In the genomic region with DNA sequence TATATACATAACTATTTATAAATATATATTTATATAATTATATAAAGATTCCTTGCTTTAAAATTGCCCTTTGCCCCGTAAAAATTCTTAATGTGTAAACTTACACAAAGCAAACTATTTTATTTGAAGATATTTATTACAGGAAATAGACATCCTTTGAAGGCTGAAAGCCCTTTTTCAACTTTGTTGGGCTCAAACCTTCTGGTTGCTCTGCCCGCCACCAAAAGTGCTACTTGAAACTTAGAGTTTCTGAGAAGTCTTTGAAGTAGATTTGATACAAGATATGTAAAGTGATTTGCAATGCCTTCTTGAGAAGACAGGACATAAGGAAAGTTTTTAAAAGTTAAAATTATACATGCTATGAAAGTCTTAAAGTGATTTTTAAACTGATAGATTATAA, we compare ENCODE assay signal across 18 cellular contexts.
"Had no signal": no experiment of that assay in that cellular context is flagged by ENCODE, and none has a peak within 500 bp of the region (broad histone marks: within the 10 kb centered on the region; RNA-seq: fewer than 3 reads in every experiment).

No MANE protein-coding gene starts in this region.

- H3K9me3 Mint-ChIP-seq: natural killer cell treated with Interleukin-12 subunit alpha and Interleukin-12 subunit beta and Interleukin-15 and Interleukin-18, amount 100 ng/mL, for 72 hours; type B pancreatic cell; WTC11 had no signal

- DNase-seq: activated effector memory CD4-positive, alpha-beta T cell treated with Interleukin-2 at 50 U/mL for 16 hours; activated T-cell treated with anti-CD3 and anti-CD28 coated beads, Interleukin-2, amount 50 U/mL, for 48 hours; body of pancreas; heart left ventricle; ovary; stimulated activated CD4-positive, alpha-beta T cell treated with anti-CD3 and anti-CD28 coated beads, Interleukin-4, amount 100 ng/mL, for 24 hours; stimulated activated naive CD4-positive, alpha-beta T cell treated with Interleukin-2 at 50 U/mL for 16 hours; T-helper 9 cell had no signal

- H3K27me3 ChIP-seq: body of pancreas, cardiac muscle cell, heart left ventricle, neutrophil, ovary, vagina had no signal

- H3K27ac ChIP-seq: body of pancreas, cardiac muscle cell, epithelial cell of prostate, heart left ventricle, neutrophil, ovary, prostate gland, thoracic aorta, vagina had no signal

- H3K4me3 Mint-ChIP-seq: natural killer cell treated with Interleukin-12 subunit alpha and Interleukin-12 subunit beta and Interleukin-15 and Interleukin-18, amount 100 ng/mL, for 72 hours; type B pancreatic cell; WTC11 had no signal

- H3K4me1 ChIP-seq: body of pancreas, prostate gland, vagina had no signal

- H3K27me3 Mint-ChIP-seq: natural killer cell treated with Interleukin-12 subunit alpha and Interleukin-12 subunit beta and Interleukin-15 and Interleukin-18, amount 100 ng/mL, for 72 hours; type B pancreatic cell had no signal

- FAIRE-seq: islet of Langerhans had no signal

- H3K4me3 ChIP-seq: body of pancreas, cardiac muscle cell, heart left ventricle, ovary, prostate gland, thoracic aorta, vagina had no signal

- H3K9me3 ChIP-seq: body of pancreas, heart left ventricle, neutrophil, ovary, prostate gland, thoracic aorta, vagina had no signal

- H3K36me3 ChIP-seq: neutrophil, ovary, prostate gland had no signal

- H3K27ac Mint-ChIP-seq: natural killer cell treated with Interleukin-12 subunit alpha and Interleukin-12 subunit beta and Interleukin-15 and Interleukin-18, amount 100 ng/mL, for 72 hours; type B pancreatic cell; WTC11 had no signal

- ATAC-seq: body of pancreas; heart left ventricle; natural killer cell treated with Interleukin-12 subunit alpha and Interleukin-12 subunit beta and Interleukin-15 and Interleukin-18, amount 100 ng/mL, for 72 hours; WTC11 had no signal
